Comparison of ENCODE assay signal across 17 cellular contexts in genomic region chr18:6096747-6097146, GRCh38.
DNase-seq lines count a peak whose midpoint lies in the region; ATAC-seq and TF ChIP-seq lines count a peak whose summit lies in the region.
"Had no signal": no experiment of that assay in that cellular context is flagged by ENCODE, and none has a peak within 500 bp of the region (broad histone marks: within the 10 kb centered on the region; RNA-seq: fewer than 3 reads in every experiment).

No MANE protein-coding gene starts in this region.

- TF ChIP-seq CTCF in endodermal cell (conservative IDR thresholded peaks at IDR 0.05) (no peak), GM10266 (IDR thresholded peaks at IDR 0.05; ENCODE audit: control insufficient read depth, insufficient read depth, low read depth, missing control alignments) (no peak)

- H3K9ac ChIP-seq in SK-N-MC (ENCODE audit: insufficient read length) (no peak overlapping the region), endodermal cell (ENCODE audit: extremely low read depth, low read length, poor library complexity, severe bottlenecking) (no peak overlapping the region)
- H3K9ac ChIP-seq: GM23248 had no signal

- H3K9me3 Mint-ChIP-seq in endodermal cell = no peaks in the 10 kb centered on the region

- H3K9me3 ChIP-seq in SK-N-MC (ENCODE audit: low read depth, low read length) (no peaks in the 10 kb centered on the region), endodermal cell (ENCODE audit: control insufficient read depth, low read length) (no peaks in the 10 kb centered on the region), neuron (ENCODE audit: low read length) (no peaks in the 10 kb centered on the region)
- H3K9me3 ChIP-seq: HAP-1 had no signal

- DNase-seq in SK-N-MC (ENCODE audit: low read depth, low spot score) (no peak), endodermal cell (no peak), NCI-H2029 treated with DMSO at 0.1 percent for 48 hours (lab: John Stamatoyannopoulos, UW) (no peak), NCI-H526 (lab: John Stamatoyannopoulos, UW) (no peak), GM10266 (ENCODE audit: extremely low spot score) (no peak)
- DNase-seq in stimulated activated naive CD8-positive, alpha-beta T cell treated with anti-CD3 and anti-CD28 coated beads, Interleukin-15, Interleukin-2, amounts not matched to agents 100 U/mL and 50 U/mL, for 24 hours = no peak
- DNase-seq: C1 segment of cervical spinal cord; Calu3; CD4-positive, alpha-beta memory T cell; COR-L47; DMS53; DMS79 treated with DMSO at 0.1 percent for 48 hours; GF-D8; GM23248; HFFc6 had no signal

- H3K36me3 ChIP-seq in SK-N-MC (ENCODE audit: insufficient read depth, low read length) (no peaks in the 10 kb centered on the region), endodermal cell (ENCODE audit: control insufficient read depth, insufficient read depth, low read length) (no peaks in the 10 kb centered on the region), neuron (ENCODE audit: insufficient read depth, low read length) (no peaks in the 10 kb centered on the region)
- H3K36me3 ChIP-seq: HAP-1 had no signal

- H2AFZ ChIP-seq in neuron (ENCODE audit: low read depth, low read length) = peak overlapping the region; percentile 19
- H2AFZ ChIP-seq: GM23248 had no signal

- no peaks in the 10 kb centered on the region for H3K27me3 ChIP-seq in endodermal cell (ENCODE audit: control insufficient read depth, insufficient read depth, low read length, poor library complexity, severe bottlenecking)
- no peaks in the 10 kb centered on the region for H3K27me3 ChIP-seq in neuron (ENCODE audit: insufficient read depth, low read length)

- H3K27ac Mint-ChIP-seq in endodermal cell = no peak overlapping the region
- H3K27ac Mint-ChIP-seq: CD4-positive, alpha-beta memory T cell; HFFc6 had no signal

- no peaks in the 10 kb centered on the region for H3K4me1 Mint-ChIP-seq in endodermal cell
- H3K4me1 Mint-ChIP-seq: CD4-positive, alpha-beta memory T cell had no signal

- H3K4me3 ChIP-seq in SK-N-MC (peak overlapping the region; percentile 7; the same call in 1 of the 2 replicates), endodermal cell (ENCODE audit: low read length) (no peak overlapping the region), neuron (ENCODE audit: low read length) (no peak overlapping the region)
- H3K4me3 ChIP-seq: GM23248, HAP-1 had no signal

- no peaks in the 10 kb centered on the region for H3K4me1 ChIP-seq in endodermal cell (ENCODE audit: control insufficient read depth, insufficient read depth, low read length)
- peaks cover 17% of the 10 kb centered on the region for H3K4me1 ChIP-seq in neuron (ENCODE audit: insufficient read depth, low read length)
- H3K4me1 ChIP-seq: HAP-1 had no signal

- no peaks in the 10 kb centered on the region for H3K27me3 Mint-ChIP-seq in endodermal cell (ENCODE audit: insufficient read depth)

- ATAC-seq in stimulated activated naive CD8-positive, alpha-beta T cell treated with anti-CD3 and anti-CD28 coated beads, Interleukin-15, Interleukin-2, amounts not matched to agents 100 U/mL and 50 U/mL, for 24 hours = no peak

- H3K27ac ChIP-seq in SK-N-MC = peak overlapping the region; percentile 42; the same call in 1 of the 2 replicates
- peak overlapping the region; percentile 25 for H3K27ac ChIP-seq in endodermal cell (ENCODE audit: low read depth, low read length)
- H3K27ac ChIP-seq: GM23248 had no signal

- no peak overlapping the region for H3K4me3 Mint-ChIP-seq in endodermal cell
- H3K4me3 Mint-ChIP-seq: CD4-positive, alpha-beta memory T cell; HFFc6 had no signal

- no peaks in the 10 kb centered on the region for H3K36me3 Mint-ChIP-seq in endodermal cell (ENCODE audit: low read depth)
- H3K36me3 Mint-ChIP-seq: CD4-positive, alpha-beta memory T cell had no signal
